Comparison of ENCODE assay signal across 9 cellular contexts in the genomic region with DNA sequence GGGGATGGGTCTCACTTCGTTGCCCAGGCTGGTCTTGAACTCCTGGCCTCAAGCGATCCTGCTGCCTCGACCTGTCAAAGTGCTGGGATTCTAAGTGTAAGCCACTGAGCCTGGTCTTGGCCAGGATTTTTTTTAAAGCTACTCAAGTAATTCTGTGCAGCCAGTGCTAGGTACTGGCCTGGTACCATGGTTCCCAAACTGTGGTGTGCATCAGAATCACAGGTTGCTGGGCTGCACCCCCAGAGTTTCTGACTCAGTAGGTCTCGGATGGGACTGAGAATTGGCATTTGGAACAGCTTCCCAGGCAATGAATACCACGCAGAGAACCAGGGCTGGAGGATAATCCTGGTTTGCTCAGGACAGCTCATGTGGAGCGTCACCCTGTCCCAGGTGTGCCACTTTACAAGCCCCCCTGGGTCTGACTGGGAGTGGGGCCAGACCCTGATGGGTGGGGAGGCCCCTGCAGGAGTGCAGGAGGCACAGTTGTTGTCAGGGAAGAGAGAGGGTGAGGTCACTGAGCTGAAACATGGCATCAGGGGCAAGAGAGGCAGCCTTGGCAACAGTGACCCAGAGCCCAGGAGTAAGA. TPM values are rescaled to one million over a fixed set of nuclear protein-coding genes. Genes with fewer than 3 reads are reported as not detected.
DNase-seq lines count a peak whose midpoint lies in the region; ATAC-seq and TF ChIP-seq lines count a peak whose summit lies in the region.
"Had no signal": no experiment of that assay in that cellular context is flagged by ENCODE, and none has a peak within 500 bp of the region (broad histone marks: within the 10 kb centered on the region; RNA-seq: fewer than 3 reads in every experiment).

No MANE protein-coding gene starts in this region.

- H3K36me3 Mint-ChIP-seq in activated CD4-positive, alpha-beta T cell treated with anti-CD3 and anti-CD28 coated beads for 36 hours (ENCODE audit: low read depth), result no peaks in the 10 kb centered on the region

- intact Hi-C loops in activated CD4-positive, alpha-beta T cell treated with anti-CD3 and anti-CD28 coated beads for 36 hours (cut with DNase I, micrococcal nuclease), result no loop called here

- no peaks in the 10 kb centered on the region for H3K27me3 ChIP-seq in WERI-Rb-1 (ENCODE audit: insufficient read depth, low read depth, severe bottlenecking)
- H3K27me3 ChIP-seq: SJSA1 had no signal

- ATAC-seq in activated CD4-positive, alpha-beta T cell treated with anti-CD3 and anti-CD28 coated beads for 36 hours, result peak; percentile 43
- ATAC-seq in HG03457 (IDR thresholded peaks at IDR 0.05; ENCODE audit: unreplicated experiment), result no peak

- no peak overlapping the region for H3K27ac Mint-ChIP-seq in activated CD4-positive, alpha-beta T cell treated with anti-CD3 and anti-CD28 coated beads for 36 hours

- no peak for TF ChIP-seq CTCF in WERI-Rb-1 (IDR thresholded peaks at IDR 0.05; ENCODE audit: low read depth, low read length)

- H3K27ac ChIP-seq in WERI-Rb-1 (peak overlapping the region; percentile 69), substantia nigra (ENCODE audit: low read depth, low read length, poor library complexity, severe bottlenecking) (peak overlapping the region; percentile 16)

- peak overlapping the region; percentile 60 for H3K4me3 Mint-ChIP-seq in activated CD4-positive, alpha-beta T cell treated with anti-CD3 and anti-CD28 coated beads for 36 hours

- H3K36me3 ChIP-seq in WERI-Rb-1, result peaks cover 5% of the 10 kb centered on the region

- DNase-seq in activated CD4-positive, alpha-beta T cell treated with anti-CD3 and anti-CD28 coated beads for 36 hours, result no peak
- DNase-seq in activated CD4-positive, alpha-beta T cell treated with anti-CD3 and anti-CD28 coated beads for 1 hour, result no peak
- DNase-seq in WERI-Rb-1, result no peak
- peak; percentile 36 for DNase-seq in islet precursor cell
- peak in 1 of 49 donors; percentile 23 for DNase-seq in substantia nigra (lab: John Stamatoyannopoulos, UW)
- no peak for DNase-seq in DMS153 (lab: John Stamatoyannopoulos, UW)
- no peak for DNase-seq in hypothalamus (lab: John Stamatoyannopoulos, UW)

- H3K27me3 Mint-ChIP-seq in activated CD4-positive, alpha-beta T cell treated with anti-CD3 and anti-CD28 coated beads for 36 hours, result peaks cover 13% of the 10 kb centered on the region

- CTCF ChIA-PET in activated CD4-positive, alpha-beta T cell treated with anti-CD3 and anti-CD28 coated beads for 36 hours (lab: Charles Lee), result interaction anchor here (0.6 to 15.7 kb wide), 19 partner anchors 9 to 317 kb away, joined by 3 to 249 read pairs (median 4); partner anchors contain the start of genes MRPS23 and SRSF1

- POLR2A ChIA-PET in activated CD4-positive, alpha-beta T cell treated with anti-CD3 and anti-CD28 coated beads for 36 hours (lab: Charles Lee), result interaction anchor here (0.6 to 1.0 kb wide), 4 partner anchors 16 to 147 kb away, joined by 3 to 5 read pairs (median 4); partner anchors contain the start of gene SRSF1

- H3K4me1 Mint-ChIP-seq in activated CD4-positive, alpha-beta T cell treated with anti-CD3 and anti-CD28 coated beads for 36 hours, result peaks cover 9% of the 10 kb centered on the region

- no peak overlapping the region for H3K4me3 ChIP-seq in WERI-Rb-1 (ENCODE audit: low read depth, low read length)

- no peaks in the 10 kb centered on the region for H3K9me3 ChIP-seq in WERI-Rb-1 (ENCODE audit: severe bottlenecking)
- H3K9me3 ChIP-seq: SJSA1 had no signal

- no peaks in the 10 kb centered on the region for H3K9me3 Mint-ChIP-seq in activated CD4-positive, alpha-beta T cell treated with anti-CD3 and anti-CD28 coated beads for 36 hours (ENCODE audit: low read depth)

RNA-seq across cellular contexts. Expression of gene MRPS23, which starts 10.7 kb away (rescaled TPM):
- total RNA-seq in activated CD4-positive, alpha-beta T cell treated with anti-CD3 and anti-CD28 coated beads for 36 hours, result 10 to 100 TPM; 42.6 to 69.7 TPM
